Comparison of ENCODE assay signal across 9 cellular contexts in genomic region chr12:130382818-130383217, GRCh38. TPM values are rescaled to one million over a fixed set of nuclear protein-coding genes. Genes with fewer than 3 reads are reported as not detected.
"Had no signal": no experiment of that assay in that cellular context is flagged by ENCODE, and none has a peak within 500 bp of the region (broad histone marks: within the 10 kb centered on the region; RNA-seq: fewer than 3 reads in every experiment).

No MANE protein-coding gene starts in this region.

- H3K4me3 Mint-ChIP-seq: IgD-negative memory B cell had no signal

- ATAC-seq: K562 had no signal

- FAIRE-seq: HTR-8/SVneo, K562 had no signal

- H3K4me3 ChIP-seq: K562 had no signal

- H3K27ac ChIP-seq: HL-60 had no signal

- H3K27ac Mint-ChIP-seq: IgD-negative memory B cell had no signal

- DNase-seq: IMR-90, KBM-7, KG1 had no signal

- H3K27me3 Mint-ChIP-seq: IgD-negative memory B cell had no signal

- H3K4me1 Mint-ChIP-seq: IgD-negative memory B cell had no signal

RNA-seq across cellular contexts. Expression of gene PIWIL1, which starts 45.1 kb away (rescaled TPM):
- total RNA-seq: HT-29, HT1080, IMR-90, K562 had no signal
- polyA plus RNA-seq: IgD-negative memory B cell, IMR-90, K562 had no signal
